25 cellular contexts compared by ENCODE assay signal in genomic region chr11:104106136-104106754, GRCh38. TPM values are rescaled to one million over a fixed set of nuclear protein-coding genes. Genes with fewer than 3 reads are reported as not detected.
DNase-seq lines count a peak whose midpoint lies in the region; ATAC-seq and TF ChIP-seq lines count a peak whose summit lies in the region.
"Had no signal": no experiment of that assay in that cellular context is flagged by ENCODE, and none has a peak within 500 bp of the region (broad histone marks: within the 10 kb centered on the region; RNA-seq: fewer than 3 reads in every experiment).

No MANE protein-coding gene starts in this region.

- no peaks in the 10 kb centered on the region for H3K36me3 Mint-ChIP-seq in naive thymus-derived CD8-positive, alpha-beta T cell
- H3K36me3 Mint-ChIP-seq: stimulated activated naive B cell treated with anti-CD40 and anti-IgM and Interleukin-4, amounts not matched to agents 10 μg/mL and 1 μg/mL and 100 μg/mL, for 72 hours had no signal

- H3K9me3 Mint-ChIP-seq in naive thymus-derived CD8-positive, alpha-beta T cell = no peaks in the 10 kb centered on the region

- no peaks in the 10 kb centered on the region for H3K27me3 Mint-ChIP-seq in naive thymus-derived CD8-positive, alpha-beta T cell
- H3K27me3 Mint-ChIP-seq: stimulated activated naive B cell treated with anti-CD40 and anti-IgM and Interleukin-4, amounts not matched to agents 10 μg/mL and 1 μg/mL and 100 μg/mL, for 72 hours; T-helper 17 cell had no signal

- peak; percentile 69 for DNase-seq in AG09319 (ENCODE audit: extremely low read depth, low read depth)
- peak; percentile 65 for DNase-seq in HCEC 1CT
- DNase-seq in astrocyte of the cerebellum (ENCODE audit: low read depth) = peak; percentile 48
- peak; percentile 56 to 75 for DNase-seq in foreskin fibroblast
- DNase-seq in NOMO-1 treated with dmso at 0.1 percent for 144 hours (lab: John Stamatoyannopoulos, UW; ENCODE audit: unreplicated experiment) = no peak
- no peak for DNase-seq in naive thymus-derived CD8-positive, alpha-beta T cell
- DNase-seq in GM19238 (ENCODE audit: insufficient read length, low spot score) = no peak
- no peak for DNase-seq in activated CD4-positive, alpha-beta T cell treated with anti-CD3 and anti-CD28 coated beads for 4 hours
- DNase-seq: activated CD4-positive, alpha-beta T cell treated with anti-CD3 and anti-CD28 coated beads, Interleukin-2, amount 50 U/mL, for 4 hours; activated gamma-delta T cell; adrenal gland; AML-193; caudate nucleus; head of caudate nucleus; left lung; MV-4-11; NCI-H187; NCI-H774; PC-3; SIG-M5; stimulated activated CD4-positive, alpha-beta T cell treated with anti-CD3 and anti-CD28 coated beads, Interleukin-2, amount 100 ng/mL, for 24 hours; stimulated activated naive B cell treated with anti-CD40 and anti-IgM and Interleukin-4, amounts not matched to agents 10 μg/mL and 1 μg/mL and 100 μg/mL, for 72 hours; T-helper 17 cell; thyroid gland had no signal

- in situ Hi-C loops in astrocyte of the cerebellum (cut with HindIII; ENCODE audit: low sequenced_read_pairs) = no loop called here

- no peak for ATAC-seq in naive thymus-derived CD8-positive, alpha-beta T cell
- ATAC-seq: K562; left lung; PC-3; stimulated activated naive B cell treated with anti-CD40 and anti-IgM and Interleukin-4, amounts not matched to agents 10 μg/mL and 1 μg/mL and 100 μg/mL, for 72 hours; T-helper 17 cell had no signal

- no peak overlapping the region for H3K27ac Mint-ChIP-seq in naive thymus-derived CD8-positive, alpha-beta T cell
- H3K27ac Mint-ChIP-seq: stimulated activated naive B cell treated with anti-CD40 and anti-IgM and Interleukin-4, amounts not matched to agents 10 μg/mL and 1 μg/mL and 100 μg/mL, for 72 hours; T-helper 17 cell had no signal

- no peak for TF ChIP-seq CTCF in AG09319 (IDR thresholded peaks at IDR 0.05; ENCODE audit: low read depth, low read length)
- no peak for TF ChIP-seq CTCF in astrocyte of the cerebellum (IDR thresholded peaks at IDR 0.05; ENCODE audit: low read depth, low read length, missing control alignments)
- TF ChIP-seq CTCF in foreskin fibroblast (IDR thresholded peaks at IDR 0.05; ENCODE audit: low read depth, low read length) = no peak

- no peak overlapping the region for H3K4me3 Mint-ChIP-seq in naive thymus-derived CD8-positive, alpha-beta T cell
- H3K4me3 Mint-ChIP-seq: stimulated activated naive B cell treated with anti-CD40 and anti-IgM and Interleukin-4, amounts not matched to agents 10 μg/mL and 1 μg/mL and 100 μg/mL, for 72 hours; T-helper 17 cell had no signal

- H3K4me3 ChIP-seq in astrocyte of the cerebellum (ENCODE audit: low read depth, low read length) (no peak overlapping the region), foreskin fibroblast (ENCODE audit: low read depth in 1 of 2, low read length in 2 of 2) (no peak overlapping the region)
- H3K4me3 ChIP-seq: adrenal gland, K562, left lung, thyroid gland had no signal

- POLR2A ChIA-PET in naive thymus-derived CD8-positive, alpha-beta T cell (lab: Charles Lee) = interaction anchor here (0.7 kb wide), 1 partner anchor 296 kb away, joined by 6 read pairs; no protein-coding TSS in a partner anchor

- H3K4me1 Mint-ChIP-seq in naive thymus-derived CD8-positive, alpha-beta T cell = no peaks in the 10 kb centered on the region
- H3K4me1 Mint-ChIP-seq: stimulated activated naive B cell treated with anti-CD40 and anti-IgM and Interleukin-4, amounts not matched to agents 10 μg/mL and 1 μg/mL and 100 μg/mL, for 72 hours; T-helper 17 cell had no signal

RNA-seq across cellular contexts. Expression of gene PDGFD, which starts 57.7 kb away (rescaled TPM):
- total RNA-seq in naive thymus-derived CD8-positive, alpha-beta T cell = under 1 TPM; 0.22 to 0.44 TPM
- 10 to 100 TPM in 1 of 3 donors, under 1 TPM in 2; 0.17 to 16.3 (median 0.43) TPM for polyA plus RNA-seq in naive thymus-derived CD8-positive, alpha-beta T cell
- polyA plus RNA-seq: K562 had no signal

Comparison
In these comparisons a context has a peak if more than half of its experiments do, and no peak if none do; other contexts are left out.
1. DNase-seq: peak in AG09319 (single experiment), HCEC 1CT (single experiment), astrocyte of the cerebellum (single experiment) and foreskin fibroblast (2 of 2); none in NOMO-1 treated with dmso at 0.1 percent for 144 hours (single experiment), naive thymus-derived CD8-positive, alpha-beta T cell (0 of 10), GM19238 (single experiment) and activated CD4-positive, alpha-beta T cell treated with anti-CD3 and anti-CD28 coated beads for 4 hours (0 of 2).